Comparison of ENCODE assay signal across 8 cellular contexts in genomic region chr16:4846503-4846900, GRCh38. TPM values are rescaled to one million over a fixed set of nuclear protein-coding genes. Genes with fewer than 3 reads are reported as not detected.
A peak's percentile ranks its signal among the peaks of the same experiment; 100 is the strongest.
DNase-seq lines count a peak whose midpoint lies in the region; ATAC-seq and TF ChIP-seq lines count a peak whose summit lies in the region.

No MANE protein-coding gene starts in this region.

- H3K27me3 ChIP-seq in hepatocyte, result no peaks in the 10 kb centered on the region

- ATAC-seq in HG02642 (IDR thresholded peaks at IDR 0.05; ENCODE audit: poor library complexity, unreplicated experiment), result peak; percentile 13

- H3K4me2 ChIP-seq in hepatocyte, result peak overlapping the region; percentile 96

- under 1% methylated on average over 27 of the region's 27 CpGs for WGBS in hepatocyte (ENCODE audit: low lambda C conversion rate, missing lambda C conversion rate)

- TF ChIP-seq CTCF in hepatocyte (IDR thresholded peaks at IDR 0.05; ENCODE audit: poor library complexity), result no peak

- peaks cover 31% of the 10 kb centered on the region for H3K4me1 ChIP-seq in hepatocyte (ENCODE audit: insufficient read depth)

- no peaks in the 10 kb centered on the region for H3K9me3 ChIP-seq in hepatocyte (ENCODE audit: low read depth)

- peak overlapping the region; percentile 77 for H3K27ac ChIP-seq in angular gyrus (ENCODE audit: low read depth, low read length)
- peak overlapping the region; percentile 92 for H3K27ac ChIP-seq in hepatocyte

- H4K20me1 ChIP-seq in hepatocyte (ENCODE audit: insufficient read depth, poor library complexity, severe bottlenecking), result peaks cover 43% of the 10 kb centered on the region

- peak overlapping the region; percentile 42 for H2AFZ ChIP-seq in hepatocyte

- no peaks in the 10 kb centered on the region for H3K36me3 ChIP-seq in hepatocyte (replicated peaks; ENCODE audit: insufficient read depth, low read depth)

- H3K4me3 ChIP-seq in hepatocyte, result peak overlapping the region; percentile 69

- peak; percentile 17 for DNase-seq in NCI-H748 (lab: John Stamatoyannopoulos, UW; ENCODE audit: unreplicated experiment)
- DNase-seq in NCI-H748 treated with DMSO at 0.1 percent for 48 hours (lab: John Stamatoyannopoulos, UW), result no peak
- DNase-seq in NOMO-1 treated with DMSO at 0.1 percent for 48 hours (lab: John Stamatoyannopoulos, UW; ENCODE audit: unreplicated experiment), result peak; percentile 38
- DNase-seq in hepatocyte (ENCODE audit: low spot score), result peak; percentile 80
- DNase-seq in pulmonary artery endothelial cell (ENCODE audit: low read depth, low spot score), result peak; percentile 26
- no peak for DNase-seq in NCI-H774 (lab: John Stamatoyannopoulos, UW)

- peaks cover 90% of the 10 kb centered on the region for H3K79me2 ChIP-seq in hepatocyte

- no peaks in the 10 kb centered on the region for H3K9me2 ChIP-seq in hepatocyte (replicated peaks; ENCODE audit: insufficient read depth)

RNA-seq across cellular contexts. Expression of gene GLYR1, which starts 0.6 kb away (rescaled TPM):
- total RNA-seq in hepatocyte, result 46.5 and 49.5 TPM in 2 replicates
- polyA plus RNA-seq in hepatocyte, result 47.2 and 56.9 TPM in 2 replicates
- 55.9 and 75.0 TPM in 2 replicates for total RNA-seq in pulmonary artery endothelial cell

RNA-seq across cellular contexts. Expression of gene UBN1, which starts 0.8 kb away (rescaled TPM):
- total RNA-seq in hepatocyte (21.4 and 28.1 TPM in 2 replicates), pulmonary artery endothelial cell (26.6 and 29.1 TPM in 2 replicates)
- polyA plus RNA-seq in hepatocyte, result 19.1 and 24.3 TPM in 2 replicates

RNA-seq across cellular contexts. Expression of gene ROGDI, which starts 44.1 kb away (rescaled TPM):
- total RNA-seq in hepatocyte (21.2 and 29.1 TPM in 2 replicates), pulmonary artery endothelial cell (10.7 and 11.7 TPM in 2 replicates)
- 48.2 and 49.5 TPM in 2 replicates for polyA plus RNA-seq in hepatocyte

RNA-seq across cellular contexts. Expression of gene SMIM22, which starts 51.3 kb away (rescaled TPM):
- total RNA-seq in hepatocyte (not detected in 2 replicates), pulmonary artery endothelial cell (not detected in 2 replicates)
- polyA plus RNA-seq in hepatocyte, result 12.3 and 15.1 TPM in 2 replicates

RNA-seq across cellular contexts. Expression of gene SEPTIN12, which starts 58.4 kb away (rescaled TPM):
- total RNA-seq in hepatocyte (not detected in 2 replicates), pulmonary artery endothelial cell (not detected in 2 replicates)
- polyA plus RNA-seq in hepatocyte, result not detected in 2 replicates

Comparison
In these comparisons a context has a peak if more than half of its experiments do, and no peak if none do; other contexts are left out.
1. DNase-seq: peak in NCI-H748 (single experiment), NOMO-1 treated with DMSO at 0.1 percent for 48 hours (single experiment), hepatocyte (single experiment) and pulmonary artery endothelial cell (single experiment); none in NCI-H748 treated with DMSO at 0.1 percent for 48 hours (single experiment) and NCI-H774 (single experiment).